In the genomic region with DNA sequence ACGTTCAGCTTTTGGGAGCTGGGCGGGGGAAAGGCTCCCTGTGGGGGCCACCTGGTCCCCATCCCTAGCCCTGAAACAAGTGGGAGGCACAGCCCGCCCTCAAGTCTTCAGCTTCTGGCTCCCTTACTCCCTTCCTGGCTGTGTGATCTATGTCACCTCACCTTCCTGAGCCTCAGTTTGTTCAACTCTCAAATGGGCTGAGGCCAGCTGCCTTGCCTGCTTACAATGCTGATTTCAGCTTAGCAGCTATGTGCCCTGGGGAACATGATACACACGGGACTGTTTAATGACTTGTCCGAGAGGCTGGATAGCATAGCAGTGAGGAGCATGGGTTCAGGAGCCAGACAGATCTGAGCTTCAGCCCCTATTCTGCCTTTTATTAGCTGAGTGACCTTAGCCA, we compare ENCODE assay signal across 29 cellular contexts. TPM values are rescaled to one million over a fixed set of nuclear protein-coding genes. Genes with fewer than 3 reads are reported as not detected.
"Had no signal": no experiment of that assay in that cellular context is flagged by ENCODE, and none has a peak within 500 bp of the region (broad histone marks: within the 10 kb centered on the region; RNA-seq: fewer than 3 reads in every experiment).

No MANE protein-coding gene starts in this region.

- H3K27ac ChIP-seq: ascending aorta, breast epithelium, cardiac muscle cell, coronary artery, dorsolateral prefrontal cortex, esophagus muscularis mucosa, foreskin keratinocyte, gastrocnemius medialis had no signal

- DNase-seq: activated CD4-positive, alpha-beta memory T cell treated with anti-CD3 and anti-CD28 coated beads for 36 hours; activated CD4-positive, alpha-beta T cell treated with anti-CD3 and anti-CD28 coated beads for 36 hours; activated CD4-positive, alpha-beta T cell treated with anti-CD3 and anti-CD28 coated beads, Interleukin-2, amount 10 ng/mL, durations not matched to agents 24 days and 14 days; activated CD4-positive, CD25-positive, alpha-beta regulatory T cell; activated CD4-positive, CD25-positive, alpha-beta regulatory T cell treated with anti-CD3 and anti-CD28 coated beads, Interleukin-2, amount 50 U/mL, for 72 hours; activated CD8-positive, alpha-beta memory T cell treated with anti-CD3 and anti-CD28 coated beads, Interleukin-2, amount 10 ng/mL, durations not matched to agents 7 days and 5 days; activated CD8-positive, alpha-beta memory T cell treated with anti-CD3 and anti-CD28 coated beads, Interleukin-2, amount 50 U/mL, for 4 hours; activated CD8-positive, alpha-beta T cell treated with anti-CD3 and anti-CD28 coated beads, Interleukin-2, amount 10 ng/mL, durations not matched to agents 7 days and 5 days; activated effector memory CD4-positive, alpha-beta T cell treated with anti-CD3 and anti-CD28 coated beads, Interleukin-2, amount 50 U/mL, for 16 hours; activated naive CD4-positive, alpha-beta T cell treated with anti-CD3 and anti-CD28 coated beads, Interleukin-2, amount 10 ng/mL, durations not matched to agents 7 days and 5 days; activated naive CD8-positive, alpha-beta T cell treated with anti-CD3 and anti-CD28 coated beads, Interleukin-2, amount 10 ng/mL, durations not matched to agents 7 days and 5 days; activated T-cell treated with anti-CD3 and anti-CD28 coated beads, Interleukin-2, amount 50 U/mL, for 1 hour; activated T-cell treated with anti-CD3 and anti-CD28 coated beads, Interleukin-2, amount 50 U/mL, for 48 hours; dorsolateral prefrontal cortex; effector memory CD8-positive, alpha-beta T cell; erythroblast; foreskin keratinocyte; gastrocnemius medialis; glutamatergic neuron; T-helper 2 cell had no signal

- H3K4me1 ChIP-seq: ascending aorta, breast epithelium, esophagus muscularis mucosa, gastrocnemius medialis had no signal

- H3K4me3 ChIP-seq: ascending aorta, breast epithelium, cardiac muscle cell, coronary artery, dorsolateral prefrontal cortex, esophagus muscularis mucosa, gastrocnemius medialis had no signal

- H3K9me3 ChIP-seq: ascending aorta, breast epithelium, esophagus muscularis mucosa, gastrocnemius medialis had no signal

- H3K36me3 ChIP-seq: ascending aorta, breast epithelium, cardiac muscle cell, esophagus muscularis mucosa, gastrocnemius medialis had no signal

- H3K27me3 ChIP-seq: ascending aorta, breast epithelium, cardiac muscle cell, esophagus muscularis mucosa, foreskin keratinocyte, gastrocnemius medialis had no signal

RNA-seq across cellular contexts. Expression of gene GRHL3, which starts 19.3 kb away (rescaled TPM):
- total RNA-seq: activated CD4-positive, alpha-beta memory T cell treated with anti-CD3 and anti-CD28 coated beads for 36 hours; activated CD4-positive, alpha-beta T cell treated with anti-CD3 and anti-CD28 coated beads for 36 hours; activated CD4-positive, alpha-beta T cell treated with anti-CD3 and anti-CD28 coated beads, Interleukin-2, amount 10 ng/mL, durations not matched to agents 24 days and 14 days; activated CD8-positive, alpha-beta memory T cell treated with anti-CD3 and anti-CD28 coated beads for 36 hours; activated CD8-positive, alpha-beta T cell treated with anti-CD3 and anti-CD28 coated beads, Interleukin-2, amount 10 ng/mL, durations not matched to agents 7 days and 5 days; activated naive CD4-positive, alpha-beta T cell treated with anti-CD3 and anti-CD28 coated beads, Interleukin-2, amount 50 U/mL, for 72 hours; activated naive CD8-positive, alpha-beta T cell treated with anti-CD3 and anti-CD28 coated beads, Interleukin-2, amount 10 ng/mL, durations not matched to agents 7 days and 5 days; activated T-helper 1 cell treated with anti-CD3 and anti-CD28 coated beads, Interleukin-12 subunit alpha, Interleukin-12 subunit beta, Interleukin-2, Interleukin-4 antibody, amounts not matched to agents 30 ng/mL and 10 ng/mL and 1 ng/mL, durations not matched to agents 14 hours and 24 hours and 36 hours; activated T-helper 2 cell treated with anti-CD3 and anti-CD28 coated beads, Interferon-gamma antibody, Interleukin-2, Interleukin-4, amounts not matched to agents 10 μg/mL and 5 μg/mL and 100 μg/mL, durations not matched to agents 14 hours and 24 hours and 36 hours; ascending aorta; esophagus muscularis mucosa; gastrocnemius medialis had no signal
- polyA plus RNA-seq: cardiac muscle cell had no signal
